21 cellular contexts compared by ENCODE assay signal in the genomic region with DNA sequence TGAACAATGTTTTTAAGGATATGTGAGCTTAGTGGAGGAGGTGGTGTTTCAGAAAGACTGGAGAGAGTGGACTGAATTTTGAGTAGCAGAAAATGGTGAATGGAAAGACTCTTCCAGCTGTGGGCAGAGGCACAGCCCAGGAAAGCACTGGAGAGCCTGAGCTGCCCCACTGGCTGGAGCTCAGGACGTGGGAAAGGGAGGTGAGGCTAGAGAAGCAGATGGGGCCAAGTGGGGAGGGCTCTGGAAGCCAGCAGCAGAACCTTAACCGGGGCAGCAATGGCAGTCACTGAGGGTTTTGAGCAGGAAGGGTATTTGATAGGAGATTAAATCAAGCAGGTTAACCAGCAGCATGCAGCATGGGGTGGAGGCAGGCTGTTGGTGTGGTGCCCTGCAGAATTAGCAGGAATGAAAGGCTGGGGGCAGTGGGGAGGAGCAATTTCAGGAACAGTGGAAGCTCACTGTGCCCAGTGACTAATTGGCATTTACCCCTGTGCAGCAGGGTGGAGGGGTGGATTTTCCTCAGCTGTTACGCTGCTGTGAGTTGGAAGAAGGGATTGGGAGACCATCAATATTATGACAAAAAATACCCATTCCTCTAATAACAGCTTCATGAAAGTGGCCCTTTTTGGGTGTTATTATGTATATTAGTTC.
"Had no signal": no experiment of that assay in that cellular context is flagged by ENCODE, and none has a peak within 500 bp of the region (broad histone marks: within the 10 kb centered on the region; RNA-seq: fewer than 3 reads in every experiment).

No MANE protein-coding gene starts in this region.

- H3K36me3 ChIP-seq: adrenal gland, gastroesophageal sphincter, prostate gland, sigmoid colon, uterus had no signal

- H3K4me1 ChIP-seq: prostate gland, testis, uterus had no signal

- DNase-seq: activated B cell treated with CpG ODN at 0.5 μM for 24 hours; activated CD4-positive, alpha-beta T cell treated with anti-CD3 and anti-CD28 coated beads, Interleukin-2, amount 10 ng/mL, durations not matched to agents 7 days and 5 days; activated CD8-positive, alpha-beta memory T cell treated with anti-CD3 and anti-CD28 coated beads for 24 hours; activated naive CD4-positive, alpha-beta T cell treated with anti-CD3 and anti-CD28 coated beads, Interleukin-2, amount 50 U/mL, for 16 hours; adrenal gland; central memory CD4-positive, alpha-beta T cell; effector CD8-positive, alpha-beta T cell; hippocampal formation; naive thymus-derived CD4-positive, alpha-beta T cell; occipital lobe; sigmoid colon; stimulated activated CD4-positive, alpha-beta T cell treated with anti-CD3 and anti-CD28 coated beads, Interleukin-2, amount 100 ng/mL, for 48 hours; testis; uterus had no signal

- H3K27ac Mint-ChIP-seq: activated B cell treated with CpG ODN at 0.5 μM for 24 hours; activated CD4-positive, alpha-beta T cell treated with anti-CD3 and anti-CD28 coated beads, Interleukin-2, amount 10 ng/mL, durations not matched to agents 7 days and 5 days; activated T-helper 2 cell treated with anti-CD3 and anti-CD28 coated beads, Interferon-gamma antibody, Interleukin-2, Interleukin-4, amounts not matched to agents 10 μg/mL and 5 μg/mL and 100 μg/mL, durations not matched to agents 14 hours and 24 hours and 36 hours; mesothelial cell of epicardium; stimulated activated naive CD8-positive, alpha-beta T cell treated with anti-CD3 and anti-CD28 coated beads, Interleukin-15, Interleukin-2, amounts not matched to agents 100 ng/mL and 50 ng/mL, for 24 hours; T-helper 1 cell treated with Interleukin-12 subunit alpha and Interleukin-12 subunit beta and Interleukin-4 antibody, amounts not matched to agents 30 μg/mL and 1 μg/mL, for 36 hours had no signal

- H3K27ac ChIP-seq: adrenal gland, coronary artery, gastroesophageal sphincter, prostate gland, sigmoid colon, testis, uterus had no signal

- H3K9me3 ChIP-seq: adrenal gland, gastroesophageal sphincter, prostate gland, sigmoid colon, testis, uterus had no signal

- ATAC-seq: gastroesophageal sphincter; naive thymus-derived CD4-positive, alpha-beta T cell had no signal

- H3K27me3 ChIP-seq: adrenal gland, gastroesophageal sphincter, sigmoid colon, testis, uterus had no signal

- H3K4me3 ChIP-seq: adrenal gland, coronary artery, gastroesophageal sphincter, prostate gland, sigmoid colon, testis, uterus had no signal

- H3K9me3 Mint-ChIP-seq: activated B cell treated with CpG ODN at 0.5 μM for 24 hours; activated T-helper 2 cell treated with anti-CD3 and anti-CD28 coated beads, Interferon-gamma antibody, Interleukin-2, Interleukin-4, amounts not matched to agents 10 μg/mL and 5 μg/mL and 100 μg/mL, durations not matched to agents 14 hours and 24 hours and 36 hours; mesothelial cell of epicardium; stimulated activated naive CD8-positive, alpha-beta T cell treated with anti-CD3 and anti-CD28 coated beads, Interleukin-15, Interleukin-2, amounts not matched to agents 100 ng/mL and 50 ng/mL, for 24 hours; T-helper 1 cell treated with Interleukin-12 subunit alpha and Interleukin-12 subunit beta and Interleukin-4 antibody, amounts not matched to agents 30 μg/mL and 1 μg/mL, for 36 hours had no signal

- H3K27me3 Mint-ChIP-seq: activated B cell treated with CpG ODN at 0.5 μM for 24 hours; activated CD4-positive, alpha-beta T cell treated with anti-CD3 and anti-CD28 coated beads, Interleukin-2, amount 10 ng/mL, durations not matched to agents 7 days and 5 days; naive thymus-derived CD4-positive, alpha-beta T cell; stimulated activated naive CD8-positive, alpha-beta T cell treated with anti-CD3 and anti-CD28 coated beads, Interleukin-15, Interleukin-2, amounts not matched to agents 100 ng/mL and 50 ng/mL, for 24 hours had no signal

- H3K4me3 Mint-ChIP-seq: activated B cell treated with CpG ODN at 0.5 μM for 24 hours; activated CD4-positive, alpha-beta T cell treated with anti-CD3 and anti-CD28 coated beads, Interleukin-2, amount 10 ng/mL, durations not matched to agents 7 days and 5 days; mesothelial cell of epicardium; stimulated activated naive CD8-positive, alpha-beta T cell treated with anti-CD3 and anti-CD28 coated beads, Interleukin-15, Interleukin-2, amounts not matched to agents 100 ng/mL and 50 ng/mL, for 24 hours; T-helper 1 cell treated with Interleukin-12 subunit alpha and Interleukin-12 subunit beta and Interleukin-4 antibody, amounts not matched to agents 30 μg/mL and 1 μg/mL, for 36 hours had no signal
